In the genomic region with DNA sequence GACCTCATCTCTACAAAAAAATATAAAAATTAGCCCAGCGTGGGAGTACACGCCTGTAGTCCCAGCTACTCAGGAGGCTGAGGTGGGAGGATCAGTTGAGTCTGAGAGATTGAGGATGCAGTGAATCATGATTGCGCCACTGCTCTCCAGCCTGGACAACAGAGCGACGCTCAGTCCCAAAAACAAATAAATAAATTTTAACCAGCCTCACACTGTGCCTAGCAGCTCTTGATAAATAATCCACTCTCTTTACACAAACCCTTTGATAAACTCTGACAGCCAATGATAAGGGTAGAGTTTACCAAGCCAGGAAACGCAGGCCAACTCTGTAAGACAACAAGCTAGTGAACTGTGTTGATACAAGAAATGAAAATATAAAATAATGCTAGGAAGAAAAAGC, we compare ENCODE assay signal across 27 cellular contexts. TPM values are rescaled to one million over a fixed set of nuclear protein-coding genes. Genes with fewer than 3 reads are reported as not detected.
DNase-seq lines count a peak whose midpoint lies in the region; ATAC-seq, FAIRE-seq and TF ChIP-seq lines count a peak whose summit lies in the region.
"Had no signal": no experiment of that assay in that cellular context is flagged by ENCODE, and none has a peak within 500 bp of the region (broad histone marks: within the 10 kb centered on the region; RNA-seq: fewer than 3 reads in every experiment).

No MANE protein-coding gene starts in this region.

- H3K9me3 ChIP-seq in CD4-positive, alpha-beta T cell (ENCODE audit: control insufficient read depth, low read length) = no peaks in the 10 kb centered on the region
- H3K9me3 ChIP-seq in liver (ENCODE audit: control insufficient read depth in 4 of 4, low read length in 3 of 4) = peaks cover 0 to 2% (median 0%) of the 10 kb centered on the region in 4 donors

- no peaks in the 10 kb centered on the region for H3K27me3 ChIP-seq in CD4-positive, alpha-beta T cell (ENCODE audit: control insufficient read depth, insufficient read depth, low read length)
- H3K27me3 ChIP-seq in liver (ENCODE audit: control insufficient read depth in 4 of 4, insufficient read depth in 4 of 4, low read length in 3 of 4) = no peaks in the 10 kb centered on the region
- H3K27me3 ChIP-seq: dorsolateral prefrontal cortex, stomach, tibial nerve had no signal

- no peak overlapping the region for H3K27ac ChIP-seq in CD4-positive, alpha-beta T cell (ENCODE audit: low read depth, low read length)
- H3K27ac ChIP-seq in liver (ENCODE audit: low read depth in 1 of 2, low read length in 2 of 2) = peak overlapping the region; percentile 86 to 89

- no peak for TF ChIP-seq CTCF in activated CD8-positive, alpha-beta T cell treated with anti-CD3 and anti-CD28 coated beads for 36 hours (IDR thresholded peaks at IDR 0.05)
- TF ChIP-seq CTCF in CD4-positive, alpha-beta T cell (IDR thresholded peaks at IDR 0.05) = no peak
- TF ChIP-seq CTCF in liver (IDR thresholded peaks at IDR 0.05; ENCODE audit: low read depth, low read length, missing input control) = no peak

- no peak overlapping the region for H3K4me3 Mint-ChIP-seq in activated CD8-positive, alpha-beta T cell treated with anti-CD3 and anti-CD28 coated beads for 36 hours
- H3K4me3 Mint-ChIP-seq in activated CD8-positive, alpha-beta T cell treated with anti-CD3 and anti-CD28 coated beads, Interleukin-2, amount 10 ng/mL, durations not matched to agents 7 days and 5 days = no peak overlapping the region
- H3K4me3 Mint-ChIP-seq in CD4-positive, alpha-beta T cell = no peak overlapping the region
- H3K4me3 Mint-ChIP-seq: activated T-helper 17 cell treated with anti-CD3 and anti-CD28 coated beads, Interleukin-2, amount 50 U/mL, for 72 hours; WTC11 had no signal

- peaks cover 7% of the 10 kb centered on the region for H3K9me3 Mint-ChIP-seq in activated CD8-positive, alpha-beta T cell treated with anti-CD3 and anti-CD28 coated beads for 36 hours
- peaks cover 7% of the 10 kb centered on the region for H3K9me3 Mint-ChIP-seq in activated CD8-positive, alpha-beta T cell treated with anti-CD3 and anti-CD28 coated beads, Interleukin-2, amount 10 ng/mL, durations not matched to agents 7 days and 5 days (ENCODE audit: insufficient read depth)
- no peaks in the 10 kb centered on the region for H3K9me3 Mint-ChIP-seq in CD4-positive, alpha-beta T cell

- peaks cover 2 to 22% (median 12%) of the 10 kb centered on the region in 4 donors for H3K4me1 ChIP-seq in liver (ENCODE audit: control insufficient read depth in 4 of 4, insufficient read depth in 4 of 4, low read length in 3 of 4)

- peaks cover 9 to 22% (median 18%) of the 10 kb centered on the region in 4 donors for H3K36me3 ChIP-seq in liver (ENCODE audit: control insufficient read depth in 4 of 4, insufficient read depth in 3 of 4, low read depth in 1 of 4, low read length in 3 of 4)

- FAIRE-seq in frontal cortex (lab: Jason Lieb, UNC) = no peak
- FAIRE-seq: endothelial cell of umbilical vein, RCC 7860 had no signal

- peaks cover 26% of the 10 kb centered on the region for H3K4me1 Mint-ChIP-seq in activated CD8-positive, alpha-beta T cell treated with anti-CD3 and anti-CD28 coated beads for 36 hours (ENCODE audit: low read depth)
- peaks cover 31% of the 10 kb centered on the region for H3K4me1 Mint-ChIP-seq in activated CD8-positive, alpha-beta T cell treated with anti-CD3 and anti-CD28 coated beads, Interleukin-2, amount 10 ng/mL, durations not matched to agents 7 days and 5 days (ENCODE audit: low read depth)
- H3K4me1 Mint-ChIP-seq in CD4-positive, alpha-beta T cell (ENCODE audit: low read depth) = peaks cover 42% of the 10 kb centered on the region

- no peaks in the 10 kb centered on the region for H3K27me3 Mint-ChIP-seq in activated CD8-positive, alpha-beta T cell treated with anti-CD3 and anti-CD28 coated beads for 36 hours
- H3K27me3 Mint-ChIP-seq in activated CD8-positive, alpha-beta T cell treated with anti-CD3 and anti-CD28 coated beads, Interleukin-2, amount 10 ng/mL, durations not matched to agents 7 days and 5 days (ENCODE audit: low read depth) = no peaks in the 10 kb centered on the region
- H3K27me3 Mint-ChIP-seq in CD4-positive, alpha-beta T cell = no peaks in the 10 kb centered on the region
- H3K27me3 Mint-ChIP-seq: activated T-helper 17 cell treated with anti-CD3 and anti-CD28 coated beads, Interleukin-2, amount 50 U/mL, for 72 hours had no signal

- intact Hi-C loops in activated CD8-positive, alpha-beta T cell treated with anti-CD3 and anti-CD28 coated beads for 36 hours (cut with micrococcal nuclease) = no loop called here
- intact Hi-C loops in CD4-positive, alpha-beta T cell (cut with DNase I, micrococcal nuclease) = no loop called here

- H3K27ac Mint-ChIP-seq in activated CD8-positive, alpha-beta T cell treated with anti-CD3 and anti-CD28 coated beads for 36 hours = peak overlapping the region; percentile 34
- no peak overlapping the region for H3K27ac Mint-ChIP-seq in activated CD8-positive, alpha-beta T cell treated with anti-CD3 and anti-CD28 coated beads, Interleukin-2, amount 10 ng/mL, durations not matched to agents 7 days and 5 days
- peak overlapping the region; percentile 94 for H3K27ac Mint-ChIP-seq in CD4-positive, alpha-beta T cell
- H3K27ac Mint-ChIP-seq: activated T-helper 17 cell treated with anti-CD3 and anti-CD28 coated beads, Interleukin-2, amount 50 U/mL, for 72 hours had no signal

- POLR2A ChIA-PET in activated CD8-positive, alpha-beta T cell treated with anti-CD3 and anti-CD28 coated beads for 36 hours (lab: Charles Lee) = interaction anchor here (0.6 kb wide), 1 partner anchor 13 kb away, joined by 3 read pairs; no protein-coding TSS in a partner anchor
- POLR2A ChIA-PET in activated CD8-positive, alpha-beta T cell treated with anti-CD3 and anti-CD28 coated beads, Interleukin-2, amount 10 ng/mL, durations not matched to agents 7 days and 5 days (lab: Charles Lee) = no interaction called here
- POLR2A ChIA-PET in CD4-positive, alpha-beta T cell (lab: Charles Lee) = interaction anchor here (1.0 to 2.6 kb wide), 3 partner anchors 28 to 68 kb away, joined by 3 to 8 read pairs (median 5); no protein-coding TSS in a partner anchor

- H3K9ac ChIP-seq in liver (ENCODE audit: low read depth in 1 of 2, low read length in 2 of 2) = no peak overlapping the region

- no peak for ATAC-seq in activated CD8-positive, alpha-beta T cell treated with anti-CD3 and anti-CD28 coated beads for 36 hours
- ATAC-seq in activated CD8-positive, alpha-beta T cell treated with anti-CD3 and anti-CD28 coated beads, Interleukin-2, amount 10 ng/mL, durations not matched to agents 7 days and 5 days = no peak
- no peak for ATAC-seq in CD4-positive, alpha-beta T cell (ENCODE audit: poor library complexity)
- no peak for ATAC-seq in GM21737 (IDR thresholded peaks at IDR 0.05; ENCODE audit: unreplicated experiment)
- ATAC-seq: activated T-helper 17 cell treated with anti-CD3 and anti-CD28 coated beads, Interleukin-2, amount 50 U/mL, for 72 hours; mucosa of descending colon; WTC11 had no signal

- CTCF ChIA-PET in activated CD8-positive, alpha-beta T cell treated with anti-CD3 and anti-CD28 coated beads for 36 hours (lab: Charles Lee) = interaction anchor here (0.6 to 2.8 kb wide), 5 partner anchors 22 to 148 kb away, joined by 3 to 13 read pairs (median 3); no protein-coding TSS in a partner anchor
- CTCF ChIA-PET in activated CD8-positive, alpha-beta T cell treated with anti-CD3 and anti-CD28 coated beads, Interleukin-2, amount 10 ng/mL, durations not matched to agents 7 days and 5 days (lab: Charles Lee) = interaction anchor here (1.0 to 2.3 kb wide), 3 partner anchors 22 to 583 kb away, joined by 3 to 13 read pairs (median 3); no protein-coding TSS in a partner anchor
- CTCF ChIA-PET in CD4-positive, alpha-beta T cell (lab: Charles Lee) = interaction anchor here (1.3 to 1.5 kb wide), 2 partner anchors 22 to 68 kb away, joined by 3 to 4 read pairs; no protein-coding TSS in a partner anchor

- peaks cover 75% of the 10 kb centered on the region for H3K36me3 Mint-ChIP-seq in activated CD8-positive, alpha-beta T cell treated with anti-CD3 and anti-CD28 coated beads for 36 hours (ENCODE audit: low read depth)
- peaks cover 75% of the 10 kb centered on the region for H3K36me3 Mint-ChIP-seq in activated CD8-positive, alpha-beta T cell treated with anti-CD3 and anti-CD28 coated beads, Interleukin-2, amount 10 ng/mL, durations not matched to agents 7 days and 5 days (ENCODE audit: low read depth)
- H3K36me3 Mint-ChIP-seq in CD4-positive, alpha-beta T cell (ENCODE audit: low read depth) = peaks cover 91% of the 10 kb centered on the region

- WGBS in liver = 46% methylated on average over 6 of the region's 6 CpGs

- DNase-seq in activated CD8-positive, alpha-beta T cell treated with anti-CD3 and anti-CD28 coated beads for 36 hours = no peak
- no peak for DNase-seq in activated CD8-positive, alpha-beta T cell treated with anti-CD3 and anti-CD28 coated beads, Interleukin-2, amount 10 ng/mL, durations not matched to agents 7 days and 5 days
- no peak for DNase-seq in CD4-positive, alpha-beta T cell
- DNase-seq in amniotic epithelial cell (ENCODE audit: low read depth) (peak; percentile 68), MV-4-11 (lab: John Stamatoyannopoulos, UW) (no peak), frontal cortex (ENCODE audit: low spot score in 2 of 2) (no peak)
- DNase-seq: AML-193, DMS153, dorsolateral prefrontal cortex, glutamatergic neuron, GOT3, kidney glomerular epithelial cell, mucosa of descending colon, NCI-H2029 treated with DMSO at 0.1 percent for 48 hours, NCI-H2227 treated with DMSO at 0.1 percent for 48 hours, NCI-H69, SIG-M5, stomach, SW 1271, T1000 had no signal

- TF ChIP-seq RAD21 in liver (IDR thresholded peaks at IDR 0.05) = peak in 1 of 2 donors; percentile 60

- H3K4me3 ChIP-seq in liver (ENCODE audit: low read depth in 1 of 3, low read length in 3 of 3) = no peak overlapping the region
- H3K4me3 ChIP-seq: dorsolateral prefrontal cortex, mucosa of descending colon, stomach, tibial nerve had no signal

TF ChIP-seq in liver, 16 proteins besides CTCF, POLR2A, EP300 and RAD21 (continues in another document):
- TF ChIP-seq TAF1 (conservative IDR thresholded peaks at IDR 0.05) = no peak
- TF ChIP-seq, protein P1, sequence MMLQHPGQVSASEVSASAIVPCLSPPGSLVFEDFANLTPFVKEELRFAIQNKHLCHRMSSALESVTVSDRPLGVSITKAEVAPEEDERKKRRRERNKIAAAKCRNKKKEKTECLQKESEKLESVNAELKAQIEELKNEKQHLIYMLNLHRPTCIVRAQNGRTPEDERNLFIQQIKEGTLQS (IDR thresholded peaks at IDR 0.05) = no peak
- TF ChIP-seq YY1 (IDR thresholded peaks at IDR 0.05) = peak; percentile 65

RNA-seq across cellular contexts. Expression of a gene that starts 32.7 kb away (rescaled TPM):
- total RNA-seq in activated CD8-positive, alpha-beta T cell treated with anti-CD3 and anti-CD28 coated beads for 36 hours = 100 to 1,000 TPM; 108 to 110 TPM
- 10 to 100 TPM; 79.4 to 80.5 TPM for total RNA-seq in activated CD8-positive, alpha-beta T cell treated with anti-CD3 and anti-CD28 coated beads, Interleukin-2, amount 10 ng/mL, durations not matched to agents 7 days and 5 days
- total RNA-seq in CD4-positive, alpha-beta T cell = 100 to 1,000 TPM; 226 to 257 TPM
- total RNA-seq in liver (10 to 100 TPM in 1 of 2 donors, 1 to 10 TPM in 1; 5.2 to 14.0 TPM), frontal cortex (8.2 TPM)
- 10 to 100 TPM; 58.1 to 65.2 TPM for polyA plus RNA-seq in liver
